15 cellular contexts compared by ENCODE assay signal in the genomic region with DNA sequence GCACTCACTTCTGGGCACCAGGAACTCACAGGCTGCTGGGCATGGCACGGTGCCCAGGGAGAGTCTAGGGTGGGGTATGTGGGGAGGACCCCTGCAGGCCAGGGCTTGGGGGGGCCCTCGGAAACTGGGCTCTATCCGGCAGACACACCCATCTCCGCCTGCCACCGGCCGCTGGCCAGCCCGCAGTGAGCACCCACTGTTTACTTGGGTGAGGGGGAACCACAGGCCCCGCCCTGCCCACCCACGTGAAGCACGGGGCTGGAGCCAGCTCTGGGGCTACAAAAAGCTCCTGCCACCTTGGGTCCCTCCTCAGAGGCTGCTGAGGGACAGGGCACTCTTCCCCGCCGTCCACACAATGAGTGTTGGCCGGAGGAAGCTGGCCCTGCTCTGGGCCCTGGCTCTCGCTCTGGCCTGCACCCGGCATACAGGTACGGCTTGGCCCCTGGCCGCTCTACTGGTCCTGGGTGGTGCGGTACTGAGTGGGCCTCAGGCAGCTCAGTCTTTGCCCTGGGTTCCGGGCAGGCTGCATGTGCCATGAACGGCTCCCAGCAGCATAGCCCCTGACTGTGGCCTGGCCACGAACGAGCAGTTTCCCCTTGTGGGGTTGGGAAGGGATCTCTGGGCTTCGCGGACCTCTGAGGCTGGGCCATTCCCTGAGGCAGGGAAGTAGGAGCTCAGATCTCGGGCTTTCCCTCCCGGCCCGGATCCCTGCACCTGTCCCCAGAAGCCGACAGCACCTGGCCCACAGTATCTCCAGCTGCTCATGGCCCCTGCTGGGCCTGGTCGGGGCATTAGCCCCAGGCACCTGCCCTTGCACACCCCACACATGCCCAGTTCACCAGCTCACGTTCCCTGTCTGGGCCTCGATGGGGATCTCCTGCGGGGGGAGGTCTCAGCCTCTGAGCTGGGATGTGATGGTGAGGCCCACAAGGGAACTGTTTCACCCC. TPM values are rescaled to one million over a fixed set of nuclear protein-coding genes. Genes with fewer than 3 reads are reported as not detected.
DNase-seq lines count a peak whose midpoint lies in the region; ATAC-seq and TF ChIP-seq lines count a peak whose summit lies in the region.
"Had no signal": no experiment of that assay in that cellular context is flagged by ENCODE, and none has a peak within 500 bp of the region (broad histone marks: within the 10 kb centered on the region; RNA-seq: fewer than 3 reads in every experiment).

A gene with protein sequence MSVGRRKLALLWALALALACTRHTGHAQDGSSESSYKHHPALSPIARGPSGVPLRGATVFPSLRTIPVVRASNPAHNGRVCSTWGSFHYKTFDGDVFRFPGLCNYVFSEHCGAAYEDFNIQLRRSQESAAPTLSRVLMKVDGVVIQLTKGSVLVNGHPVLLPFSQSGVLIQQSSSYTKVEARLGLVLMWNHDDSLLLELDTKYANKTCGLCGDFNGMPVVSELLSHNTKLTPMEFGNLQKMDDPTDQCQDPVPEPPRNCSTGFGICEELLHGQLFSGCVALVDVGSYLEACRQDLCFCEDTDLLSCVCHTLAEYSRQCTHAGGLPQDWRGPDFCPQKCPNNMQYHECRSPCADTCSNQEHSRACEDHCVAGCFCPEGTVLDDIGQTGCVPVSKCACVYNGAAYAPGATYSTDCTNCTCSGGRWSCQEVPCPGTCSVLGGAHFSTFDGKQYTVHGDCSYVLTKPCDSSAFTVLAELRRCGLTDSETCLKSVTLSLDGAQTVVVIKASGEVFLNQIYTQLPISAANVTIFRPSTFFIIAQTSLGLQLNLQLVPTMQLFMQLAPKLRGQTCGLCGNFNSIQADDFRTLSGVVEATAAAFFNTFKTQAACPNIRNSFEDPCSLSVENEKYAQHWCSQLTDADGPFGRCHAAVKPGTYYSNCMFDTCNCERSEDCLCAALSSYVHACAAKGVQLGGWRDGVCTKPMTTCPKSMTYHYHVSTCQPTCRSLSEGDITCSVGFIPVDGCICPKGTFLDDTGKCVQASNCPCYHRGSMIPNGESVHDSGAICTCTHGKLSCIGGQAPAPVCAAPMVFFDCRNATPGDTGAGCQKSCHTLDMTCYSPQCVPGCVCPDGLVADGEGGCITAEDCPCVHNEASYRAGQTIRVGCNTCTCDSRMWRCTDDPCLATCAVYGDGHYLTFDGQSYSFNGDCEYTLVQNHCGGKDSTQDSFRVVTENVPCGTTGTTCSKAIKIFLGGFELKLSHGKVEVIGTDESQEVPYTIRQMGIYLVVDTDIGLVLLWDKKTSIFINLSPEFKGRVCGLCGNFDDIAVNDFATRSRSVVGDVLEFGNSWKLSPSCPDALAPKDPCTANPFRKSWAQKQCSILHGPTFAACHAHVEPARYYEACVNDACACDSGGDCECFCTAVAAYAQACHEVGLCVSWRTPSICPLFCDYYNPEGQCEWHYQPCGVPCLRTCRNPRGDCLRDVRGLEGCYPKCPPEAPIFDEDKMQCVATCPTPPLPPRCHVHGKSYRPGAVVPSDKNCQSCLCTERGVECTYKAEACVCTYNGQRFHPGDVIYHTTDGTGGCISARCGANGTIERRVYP (N-terminal part only) (plus strand): TSS at position 309 of the 947 bp plus-strand sequence. CDS start 47 bp downstream, at position 356.

- CTCF ChIA-PET in activated CD8-positive, alpha-beta memory T cell treated with anti-CD3 and anti-CD28 coated beads, Interleukin-2, amount 10 ng/mL, durations not matched to agents 7 days and 5 days (lab: Charles Lee) = no interaction called here

- TF ChIP-seq POLR2A in spleen (IDR thresholded peaks at IDR 0.05) = no peak

- no peaks in the 10 kb centered on the region for H3K36me3 Mint-ChIP-seq in activated CD8-positive, alpha-beta memory T cell treated with anti-CD3 and anti-CD28 coated beads, Interleukin-2, amount 10 ng/mL, durations not matched to agents 7 days and 5 days
- H3K36me3 Mint-ChIP-seq: activated naive CD8-positive, alpha-beta T cell; memory B cell had no signal

- H3K27me3 Mint-ChIP-seq in activated CD8-positive, alpha-beta memory T cell treated with anti-CD3 and anti-CD28 coated beads, Interleukin-2, amount 10 ng/mL, durations not matched to agents 7 days and 5 days = no peaks in the 10 kb centered on the region
- H3K27me3 Mint-ChIP-seq: activated naive CD8-positive, alpha-beta T cell had no signal

- no peak for ATAC-seq in activated CD8-positive, alpha-beta memory T cell treated with anti-CD3 and anti-CD28 coated beads, Interleukin-2, amount 10 ng/mL, durations not matched to agents 7 days and 5 days
- no peak for ATAC-seq in HG03565 (IDR thresholded peaks at IDR 0.05; ENCODE audit: unreplicated experiment)

- H3K36me3 ChIP-seq in spleen = no peaks in the 10 kb centered on the region
- H3K36me3 ChIP-seq: breast epithelium had no signal

- peak; percentile 37 for DNase-seq in activated CD8-positive, alpha-beta memory T cell treated with anti-CD3 and anti-CD28 coated beads for 24 hours
- DNase-seq in activated CD8-positive, alpha-beta memory T cell treated with anti-CD3 and anti-CD28 coated beads, Interleukin-2, amount 10 ng/mL, durations not matched to agents 7 days and 5 days = no peak
- peak; percentile 41 for DNase-seq in HT-29 (ENCODE audit: low spot score)
- peak; percentile 65 for DNase-seq in coronary artery (ENCODE audit: low spot score)
- peak; percentile 72 for DNase-seq in spleen
- DNase-seq in SW480 (ENCODE audit: low spot score) = no peak
- no peak for DNase-seq in activated CD4-positive, alpha-beta T cell treated with anti-CD3 and anti-CD28 coated beads for 4 hours
- DNase-seq: DMS153; effector CD8-positive, alpha-beta T cell; NCI-H1930; stimulated activated naive CD8-positive, alpha-beta T cell treated with anti-CD3 and anti-CD28 coated beads, Interleukin-15, amount 100 ng/mL, for 72 hours had no signal

- H3K4me1 ChIP-seq in spleen = peaks cover 0 to 13% (median 0%) of the 10 kb centered on the region in 6 donors
- H3K4me1 ChIP-seq: breast epithelium had no signal

- H3K27ac Mint-ChIP-seq in activated CD8-positive, alpha-beta memory T cell treated with anti-CD3 and anti-CD28 coated beads, Interleukin-2, amount 10 ng/mL, durations not matched to agents 7 days and 5 days = no peak within 1 kb of the TSS
- H3K27ac Mint-ChIP-seq: activated naive CD8-positive, alpha-beta T cell; memory B cell; stimulated activated naive CD8-positive, alpha-beta T cell treated with anti-CD3 and anti-CD28 coated beads, Interleukin-15, amount 100 ng/mL, for 72 hours had no signal

- H3K9me3 ChIP-seq in spleen = no peaks in the 10 kb centered on the region
- H3K9me3 ChIP-seq: breast epithelium had no signal

- no peaks in the 10 kb centered on the region for H3K9me3 Mint-ChIP-seq in activated CD8-positive, alpha-beta memory T cell treated with anti-CD3 and anti-CD28 coated beads, Interleukin-2, amount 10 ng/mL, durations not matched to agents 7 days and 5 days (ENCODE audit: low read depth)
- H3K9me3 Mint-ChIP-seq: memory B cell; stimulated activated naive CD8-positive, alpha-beta T cell treated with anti-CD3 and anti-CD28 coated beads, Interleukin-15, amount 100 ng/mL, for 72 hours had no signal

- no peaks in the 10 kb centered on the region for H3K4me1 Mint-ChIP-seq in activated CD8-positive, alpha-beta memory T cell treated with anti-CD3 and anti-CD28 coated beads, Interleukin-2, amount 10 ng/mL, durations not matched to agents 7 days and 5 days
- H3K4me1 Mint-ChIP-seq: memory B cell had no signal

- WGBS in spleen, 5 donors = 81 to 87% (median 85%) methylated on average over 5 to 32 of the region's 32 CpGs

- peaks cover 0 to 43% (median 0%) of the 10 kb centered on the region in 7 donors for H3K27me3 ChIP-seq in spleen (replicated peaks in 1 of 7)

- no peak within 1 kb of the TSS for H3K4me3 Mint-ChIP-seq in activated CD8-positive, alpha-beta memory T cell treated with anti-CD3 and anti-CD28 coated beads, Interleukin-2, amount 10 ng/mL, durations not matched to agents 7 days and 5 days
- H3K4me3 Mint-ChIP-seq: activated naive CD8-positive, alpha-beta T cell; memory B cell; stimulated activated naive CD8-positive, alpha-beta T cell treated with anti-CD3 and anti-CD28 coated beads, Interleukin-15, amount 100 ng/mL, for 72 hours had no signal

- intact Hi-C loops in spleen (cut with DNase I; ENCODE audit: low total_unique reads) = no loop called here

- H3K27ac ChIP-seq in coronary artery = no peak within 1 kb of the TSS
- H3K27ac ChIP-seq in spleen = no peak within 1 kb of the TSS
- H3K27ac ChIP-seq: breast epithelium had no signal

- TF ChIP-seq CTCF in coronary artery (IDR thresholded peaks at IDR 0.05) (no peak), spleen (IDR thresholded peaks at IDR 0.05 in 8 of 11, conservative IDR thresholded peaks at IDR 0.05 in 3 of 11) (no peak)

- H3K4me3 ChIP-seq in coronary artery (no peak within 1 kb of the TSS), spleen (no peak within 1 kb of the TSS)
- H3K4me3 ChIP-seq: breast epithelium had no signal

RNA-seq across cellular contexts. Expression of the gene that starts here (rescaled TPM):
- not detected for total RNA-seq in activated CD8-positive, alpha-beta memory T cell treated with anti-CD3 and anti-CD28 coated beads, Interleukin-2, amount 10 ng/mL, durations not matched to agents 7 days and 5 days
- total RNA-seq in HT-29 (2014; rRNA removed; shearing (Covaris generic)) = 6.9 and 9.0 TPM in 2 replicates
- total RNA-seq in spleen = not detected
- polyA plus RNA-seq in spleen = under 1 TPM in 2 of 3 donors, not detected in 1; under 0.01 TPM
- total RNA-seq: breast epithelium had no signal

Comparison
In these comparisons a context has a peak if more than half of its experiments do, and no peak if none do; other contexts are left out.
1. DNase-seq: peak in activated CD8-positive, alpha-beta memory T cell treated with anti-CD3 and anti-CD28 coated beads for 24 hours (single experiment), HT-29 (single experiment) and coronary artery (single experiment); none in activated CD8-positive, alpha-beta memory T cell treated with anti-CD3 and anti-CD28 coated beads, Interleukin-2, amount 10 ng/mL, durations not matched to agents 7 days and 5 days (single experiment), SW480 (single experiment) and activated CD4-positive, alpha-beta T cell treated with anti-CD3 and anti-CD28 coated beads for 4 hours (0 of 2).
2. Peak in DNase-seq in spleen; RNA of the gene not detected or under 1 TPM.